20 cellular contexts compared by ENCODE assay signal in the genomic region with DNA sequence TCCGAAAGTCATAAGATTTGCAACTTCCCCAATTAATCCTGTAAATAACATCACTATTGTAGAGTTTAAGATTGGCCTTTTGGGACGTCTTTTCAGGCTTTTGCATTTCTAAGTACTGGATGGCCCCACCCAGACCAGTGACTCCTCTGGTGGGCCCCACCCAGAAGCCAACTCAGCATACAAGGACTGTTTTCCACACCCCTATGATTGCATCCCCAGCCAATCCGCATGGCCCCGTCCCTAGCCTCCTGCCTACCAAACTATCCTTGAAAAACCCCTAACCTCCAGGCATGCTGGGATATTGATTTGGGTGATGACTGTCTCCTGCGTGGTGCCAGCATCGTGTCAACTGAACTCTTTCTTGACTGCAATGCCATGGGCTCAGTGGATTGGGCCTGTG.
"Had no signal": no experiment of that assay in that cellular context is flagged by ENCODE, and none has a peak within 500 bp of the region (broad histone marks: within the 10 kb centered on the region; RNA-seq: fewer than 3 reads in every experiment).

No MANE protein-coding gene starts in this region.

- H3K9me3 Mint-ChIP-seq: endodermal cell had no signal

- H3K36me3 Mint-ChIP-seq: naive thymus-derived CD4-positive, alpha-beta T cell had no signal

- DNase-seq: effector CD4-positive, alpha-beta T cell; endodermal cell; esophagus squamous epithelium; foreskin keratinocyte; left colon; left ventricle myocardium superior; mesenchymal stem cell; naive thymus-derived CD4-positive, alpha-beta T cell; nephron progenitor cell; right cardiac atrium; small intestine; stimulated activated CD4-positive, alpha-beta T cell treated with anti-CD3 and anti-CD28 coated beads, Interleukin-12 subunit alpha, Interleukin-12 subunit beta, amount 100 ng/mL, for 4 hours; stimulated activated CD4-positive, alpha-beta T cell treated with anti-CD3 and anti-CD28 coated beads, Interleukin-2, amount 100 ng/mL, for 48 hours; stimulated activated naive CD8-positive, alpha-beta T cell treated with anti-CD3 and anti-CD28 coated beads, Interleukin-15, Interleukin-2, amounts not matched to agents 100 U/mL and 50 U/mL, for 24 hours; thyroid gland; upper lobe of left lung had no signal

- H3K27me3 Mint-ChIP-seq: naive thymus-derived CD4-positive, alpha-beta T cell had no signal

- H3K27ac Mint-ChIP-seq: endodermal cell, nephron progenitor cell had no signal

- H3K27me3 ChIP-seq: esophagus squamous epithelium, foreskin keratinocyte, suprapubic skin, thyroid gland, upper lobe of left lung, vagina had no signal

- H3K4me1 Mint-ChIP-seq: naive thymus-derived CD4-positive, alpha-beta T cell had no signal

- H3K36me3 ChIP-seq: esophagus squamous epithelium, suprapubic skin, thyroid gland, upper lobe of left lung, vagina had no signal

- H3K27ac ChIP-seq: coronary artery, esophagus squamous epithelium, foreskin keratinocyte, suprapubic skin, thyroid gland, upper lobe of left lung, vagina had no signal

- H3K4me3 ChIP-seq: coronary artery, esophagus squamous epithelium, lung, suprapubic skin, thyroid gland, upper lobe of left lung, vagina had no signal

- H3K4me1 ChIP-seq: foreskin keratinocyte, suprapubic skin, thyroid gland, upper lobe of left lung, vagina had no signal

- FAIRE-seq: small intestine had no signal

- H3K9me3 ChIP-seq: esophagus squamous epithelium, suprapubic skin, thyroid gland, upper lobe of left lung, vagina had no signal

- H3K4me3 Mint-ChIP-seq: endodermal cell; naive thymus-derived CD4-positive, alpha-beta T cell; nephron progenitor cell had no signal

- ATAC-seq: foreskin keratinocyte; left colon; left ventricle myocardium superior; naive thymus-derived CD4-positive, alpha-beta T cell; right cardiac atrium; stimulated activated naive CD8-positive, alpha-beta T cell treated with anti-CD3 and anti-CD28 coated beads, Interleukin-15, Interleukin-2, amounts not matched to agents 100 U/mL and 50 U/mL, for 24 hours had no signal
